Comparison of ENCODE assay signal across 15 cellular contexts in the genomic region with DNA sequence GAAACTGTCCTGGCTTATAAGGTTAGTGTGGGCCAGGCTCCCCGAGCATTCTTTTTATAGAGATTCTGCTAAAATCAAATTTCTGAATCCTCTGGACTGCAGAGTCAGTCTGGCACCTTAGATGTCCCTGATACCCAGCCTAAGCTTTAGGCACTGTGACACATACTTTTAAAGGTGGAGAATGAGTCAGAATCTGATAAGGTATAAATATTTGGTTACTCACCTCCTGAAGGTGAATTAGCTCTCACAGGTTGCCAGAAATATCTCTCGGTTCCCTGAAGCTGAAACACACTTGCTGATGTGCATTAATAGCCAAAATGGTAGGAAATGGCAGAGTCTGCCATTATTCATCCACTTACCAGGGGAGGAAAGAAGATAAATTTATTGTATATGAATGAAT.
DNase-seq lines count a peak whose midpoint lies in the region; ATAC-seq and TF ChIP-seq lines count a peak whose summit lies in the region.
"Had no signal": no experiment of that assay in that cellular context is flagged by ENCODE, and none has a peak within 500 bp of the region (broad histone marks: within the 10 kb centered on the region; RNA-seq: fewer than 3 reads in every experiment).

No MANE protein-coding gene starts in this region.

- peaks cover 14% of the 10 kb centered on the region; the same call in 1 of the 2 replicates for H3K4me1 ChIP-seq in PC-3 (ENCODE audit: insufficient read depth, low read length)
- peaks cover 18% of the 10 kb centered on the region for H3K4me1 ChIP-seq in body of pancreas
- H3K4me1 ChIP-seq in mesendoderm (ENCODE audit: control insufficient read depth, low read depth, low read length): no peaks in the 10 kb centered on the region

- H2BK120ac ChIP-seq in mesendoderm (ENCODE audit: low read depth, low read length): no peak overlapping the region

- H4K5ac ChIP-seq in mesendoderm (ENCODE audit: low read length): no peak overlapping the region

- H3K18ac ChIP-seq in mesendoderm (ENCODE audit: low read length): no peak overlapping the region

- no peak overlapping the region for H2AFZ ChIP-seq in PC-3 (ENCODE audit: low read length)
- H2AFZ ChIP-seq: GM23338 had no signal

- H3K36me3 ChIP-seq in PC-3 (ENCODE audit: low read depth, low read length): no peaks in the 10 kb centered on the region
- H3K36me3 ChIP-seq in body of pancreas (replicated peaks in 1 of 2; ENCODE audit: insufficient read depth in 1 of 2, low read depth in 2 of 2): no peaks in the 10 kb centered on the region
- H3K36me3 ChIP-seq in mesendoderm (ENCODE audit: control insufficient read depth, insufficient read depth, low read length): no peaks in the 10 kb centered on the region

- CTCF ChIA-PET in PC-3 (lab: Charles Lee): no interaction called here

- H3K27me3 ChIP-seq in PC-3 (ENCODE audit: low read length) (peaks cover 24% of the 10 kb centered on the region), body of pancreas (no peaks in the 10 kb centered on the region), mesendoderm (ENCODE audit: insufficient read depth, low read length, poor library complexity) (no peaks in the 10 kb centered on the region)

- H3K4me2 ChIP-seq in PC-3 (ENCODE audit: low read length) (no peak overlapping the region), mesendoderm (ENCODE audit: low read length) (no peak overlapping the region)
- H3K4me2 ChIP-seq: GM23338 had no signal

- no peak for ATAC-seq in PC-3
- peak; percentile 68 for ATAC-seq in body of pancreas
- ATAC-seq in stimulated activated naive CD8-positive, alpha-beta T cell treated with anti-CD3 and anti-CD28 coated beads, Interleukin-15, Interleukin-2, amounts not matched to agents 100 U/mL and 50 U/mL, for 24 hours: no peak
- ATAC-seq: GM12878, GM23338, HepG2 had no signal

- TF ChIP-seq POLR2A in body of pancreas (IDR thresholded peaks at IDR 0.05): no peak

- H4K20me1 ChIP-seq in PC-3 (ENCODE audit: low read length): no peaks in the 10 kb centered on the region

- no peak overlapping the region for H2AK5ac ChIP-seq in mesendoderm (ENCODE audit: low read length)

- H2BK5ac ChIP-seq in mesendoderm (ENCODE audit: low read length): no peak overlapping the region

- H3K23ac ChIP-seq in mesendoderm (ENCODE audit: low read length): no peak overlapping the region

- DNase-seq in PC-3 (peak; percentile 81), body of pancreas (peak in 1 of 4 donors; percentile 4), epithelial cell of esophagus (ENCODE audit: low read depth) (peak; percentile 21), mesendoderm (peak; percentile 54), dedifferentiated amniotic fluid mesenchymal stem cell (ENCODE audit: extremely low spot score) (no peak)
- no peak for DNase-seq in NK-92 treated with Interleukin-12 subunit alpha and Interleukin-12 subunit beta, amount 100 ng/mL, for 24 hours (lab: John Stamatoyannopoulos, UW)
- DNase-seq in stimulated activated naive CD8-positive, alpha-beta T cell treated with anti-CD3 and anti-CD28 coated beads, Interleukin-15, Interleukin-2, amounts not matched to agents 100 U/mL and 50 U/mL, for 24 hours: no peak
- DNase-seq: C1 segment of cervical spinal cord; Calu3; CD4-positive, alpha-beta T cell; DMS 273 treated with DMSO at 0.1 percent for 48 hours; H9 had no signal

- H3K79me1 ChIP-seq in mesendoderm (ENCODE audit: low read length): no peaks in the 10 kb centered on the region

- H3K4ac ChIP-seq in mesendoderm (ENCODE audit: low read depth, low read length): no peak overlapping the region

- H3K9ac ChIP-seq in PC-3 (ENCODE audit: low read length) (no peak overlapping the region), mesendoderm (ENCODE audit: low read length) (no peak overlapping the region)

- WGBS in body of pancreas, 2 donors: 53 to 65% methylated on average over 2 of the region's 2 CpGs
- no CpG with 5 or more reads among the region's 2 CpGs for WGBS in mesendoderm (ENCODE audit: extremely low coverage, insufficient coverage, low lambda C conversion rate)

- no peaks in the 10 kb centered on the region for H3F3A ChIP-seq in PC-3 (ENCODE audit: low read length, unreplicated experiment)

- H3K27ac ChIP-seq in PC-3 (ENCODE audit: low read length) (peak overlapping the region; percentile 10; the same call in 1 of the 2 replicates), body of pancreas (no peak overlapping the region), mesendoderm (ENCODE audit: low read depth, low read length) (no peak overlapping the region)

- POLR2A ChIA-PET in PC-3 (lab: Charles Lee; ENCODE audit: unreplicated experiment): no interaction called here

- no peaks in the 10 kb centered on the region for H3K79me2 ChIP-seq in PC-3 (ENCODE audit: low read length)
- H3K79me2 ChIP-seq in mesendoderm (ENCODE audit: control insufficient read depth, insufficient read depth, low read length): no peaks in the 10 kb centered on the region

- H3K9me3 ChIP-seq in PC-3 (ENCODE audit: low read length): no peaks in the 10 kb centered on the region
- no peaks in the 10 kb centered on the region for H3K9me3 ChIP-seq in body of pancreas

- H3K4me3 ChIP-seq in PC-3 (ENCODE audit: low read length) (no peak overlapping the region), body of pancreas (no peak overlapping the region), epithelial cell of esophagus (ENCODE audit: low read length) (no peak overlapping the region), mesendoderm (ENCODE audit: low read length) (no peak overlapping the region)
- H3K4me3 ChIP-seq: GM12878, GM23338 had no signal

- BruUV-seq in PC-3 (replicated peaks; lab: Mats Ljungman, UMichigan): no TSS peak

- no peak for TF ChIP-seq CTCF in PC-3 (conservative IDR thresholded peaks at IDR 0.05; ENCODE audit: low read depth, low read length)
- TF ChIP-seq CTCF in body of pancreas (IDR thresholded peaks at IDR 0.05): no peak
- no peak for TF ChIP-seq CTCF in epithelial cell of esophagus (IDR thresholded peaks at IDR 0.05; ENCODE audit: insufficient read depth, low read depth, low read length, missing control alignments)

- H2BK15ac ChIP-seq in mesendoderm (replicated peaks; ENCODE audit: low read depth): no peak overlapping the region

- intact Hi-C loops in PC-3 (cut with micrococcal nuclease): no loop called here
- intact Hi-C loops in body of pancreas (cut with DNase I): no loop called here

- H3K9me2 ChIP-seq in PC-3 (replicated peaks; ENCODE audit: low read length): no peaks in the 10 kb centered on the region

- H3K56ac ChIP-seq in mesendoderm (ENCODE audit: low read length): no peak overlapping the region

- H4K8ac ChIP-seq in mesendoderm (ENCODE audit: low read depth, low read length): no peak overlapping the region

Comparison
In these comparisons a context has a peak if more than half of its experiments do, and no peak if none do; other contexts are left out.
1. DNase-seq: peak in PC-3 (single experiment), epithelial cell of esophagus (single experiment) and mesendoderm (single experiment); none in dedifferentiated amniotic fluid mesenchymal stem cell (single experiment), NK-92 treated with Interleukin-12 subunit alpha and Interleukin-12 subunit beta, amount 100 ng/mL, for 24 hours (single experiment) and stimulated activated naive CD8-positive, alpha-beta T cell treated with anti-CD3 and anti-CD28 coated beads, Interleukin-15, Interleukin-2, amounts not matched to agents 100 U/mL and 50 U/mL, for 24 hours (single experiment).